ENCODE assay signal across 16 cellular contexts in the genomic region with DNA sequence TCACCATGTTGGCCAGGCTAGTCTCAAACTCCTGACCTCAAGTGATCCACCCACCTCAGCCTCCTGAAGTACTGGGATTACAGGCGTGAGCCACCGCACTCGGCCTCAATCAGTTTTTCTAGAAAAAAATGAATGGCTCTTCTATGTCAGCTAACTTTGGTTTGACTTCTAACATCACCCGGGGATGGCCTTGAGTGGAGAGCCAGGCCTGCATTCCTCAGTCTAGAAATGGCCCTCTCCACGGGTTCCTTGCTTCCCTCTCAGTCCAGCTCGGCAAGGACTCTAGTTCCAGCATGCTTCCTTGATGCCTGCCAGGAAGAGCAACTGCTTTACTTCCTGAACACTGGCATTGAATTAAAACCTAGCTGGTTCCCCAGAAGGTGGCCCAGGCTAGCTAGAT.
"Had no signal": no experiment of that assay in that cellular context is flagged by ENCODE, and none has a peak within 500 bp of the region (broad histone marks: within the 10 kb centered on the region; RNA-seq: fewer than 3 reads in every experiment).

No MANE protein-coding gene starts in this region.

- ATAC-seq: activated CD4-positive, alpha-beta T cell treated with anti-CD3 and anti-CD28 coated beads for 36 hours; activated T-helper 17 cell treated with anti-CD3 and anti-CD28 coated beads, Interleukin-2, amount 50 U/mL, for 72 hours; body of pancreas; esophagus mucosa; stimulated activated naive CD8-positive, alpha-beta T cell treated with anti-CD3 and anti-CD28 coated beads, Interleukin-15, Interleukin-2, amounts not matched to agents 100 U/mL and 50 U/mL, for 24 hours had no signal

- DNase-seq: activated CD4-positive, alpha-beta T cell treated with anti-CD3 and anti-CD28 coated beads for 36 hours; activated CD4-positive, alpha-beta T cell treated with anti-CD3 and anti-CD28 coated beads, Interleukin-2, amount 50 U/mL, for 48 hours; activated naive CD4-positive, alpha-beta T cell; activated naive CD8-positive, alpha-beta T cell treated with anti-CD3 and anti-CD28 coated beads for 36 hours; amygdala; body of pancreas; caudate nucleus; cortex of kidney; effector CD4-positive, alpha-beta T cell; immature natural killer cell; mesendoderm; stimulated activated naive CD8-positive, alpha-beta T cell treated with anti-CD3 and anti-CD28 coated beads, Interleukin-15, Interleukin-2, amounts not matched to agents 100 U/mL and 50 U/mL, for 24 hours; substantia nigra had no signal

- H3K27ac ChIP-seq: vagina had no signal

- H3K9me3 ChIP-seq: body of pancreas, vagina had no signal

- H3K36me3 ChIP-seq: vagina had no signal

- H3K4me3 ChIP-seq: body of pancreas, vagina had no signal

- H3K27me3 ChIP-seq: body of pancreas, vagina had no signal
